Comparison of ENCODE assay signal across 1 cellular context in the genomic region with DNA sequence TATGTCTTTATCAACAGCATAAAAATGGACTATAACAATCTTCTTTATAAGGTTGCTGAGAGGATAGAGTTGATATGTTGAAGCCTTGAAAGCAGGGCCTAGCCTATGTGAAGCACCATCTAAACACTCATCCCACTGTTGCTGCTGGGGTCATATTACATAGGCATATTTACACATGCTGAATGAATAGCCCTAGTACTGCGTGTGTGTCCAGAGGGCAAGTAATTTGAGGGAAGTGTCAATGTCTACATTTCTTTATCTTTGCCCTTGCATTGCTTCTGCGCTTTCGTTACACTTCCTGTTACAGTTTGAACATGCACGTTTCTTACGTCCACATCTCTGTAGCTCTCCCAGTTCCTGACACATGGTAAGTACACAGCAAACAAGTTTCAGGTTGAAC.
TF ChIP-seq lines count a peak whose summit lies in the region.

No MANE protein-coding gene starts in this region.

TF ChIP-seq in HepG2, 621 proteins besides CTCF, POLR2A, EP300 and RAD21 (continued from another document and continues in another):
- TF ChIP-seq ZNF207 (IDR thresholded peaks at IDR 0.05; ENCODE audit: borderline replicate concordance) (no peak), SNAPC2 (CRISPR knock-in tag; IDR thresholded peaks at IDR 0.05) (no peak), ZFP1 (CRISPR knock-in tag; IDR thresholded peaks at IDR 0.05) (0 out of 2 replicates have a peak, but pooled peaks have one; percentile 22), ZNF556 (CRISPR knock-in tag; IDR thresholded peaks at IDR 0.05; ENCODE audit: borderline replicate concordance) (no peak), KDM5A (IDR thresholded peaks at IDR 0.05; ENCODE audit: borderline replicate concordance, low read length) (no peak), ZKSCAN1 (IDR thresholded peaks at IDR 0.05; ENCODE audit: low read length) (no peak), ZNF766 (CRISPR knock-in tag; IDR thresholded peaks at IDR 0.05; ENCODE audit: borderline replicate concordance) (no peak), CEBPG (CRISPR knock-in tag; IDR thresholded peaks at IDR 0.05) (peak; percentile 43; the same call in 1 of the 2 replicates), NFE2L1 (CRISPR knock-in tag; IDR thresholded peaks at IDR 0.05; ENCODE audit: borderline replicate concordance) (no peak), BORCS8-MEF2B (CRISPR knock-in tag; IDR thresholded peaks at IDR 0.05) (no peak), ZNF235 (CRISPR knock-in tag; IDR thresholded peaks at IDR 0.05; ENCODE audit: borderline replicate concordance) (no peak), ZFP82 (CRISPR knock-in tag; IDR thresholded peaks at IDR 0.05; ENCODE audit: borderline replicate concordance) (no peak), YY1 (IDR thresholded peaks at IDR 0.05; ENCODE audit: insufficient read depth, insufficient replicate concordance, low read depth, low read length) (no peak), YEATS2 (CRISPR knock-in tag; IDR thresholded peaks at IDR 0.05; ENCODE audit: borderline replicate concordance) (peak; percentile 35; the same call in 1 of the 2 replicates), SAP130 (CRISPR knock-in tag; IDR thresholded peaks at IDR 0.05; ENCODE audit: low read depth) (peak; percentile 65), PCBP1 (IDR thresholded peaks at IDR 0.05; ENCODE audit: borderline replicate concordance, low read depth, low read length) (no peak), TEAD3 (CRISPR knock-in tag; optimal IDR thresholded peaks at IDR 0.05; ENCODE audit: borderline replicate concordance) (peak; percentile 80), ZNF768 (CRISPR knock-in tag; IDR thresholded peaks at IDR 0.05) (no peak), ZSCAN29 (CRISPR knock-in tag; conservative IDR thresholded peaks at IDR 0.05) (no peak), SNAI1 (CRISPR knock-in tag; IDR thresholded peaks at IDR 0.05; ENCODE audit: borderline replicate concordance) (no peak), FLYWCH1 (CRISPR knock-in tag; IDR thresholded peaks at IDR 0.05) (no peak), ZNF670 (CRISPR knock-in tag; IDR thresholded peaks at IDR 0.05; ENCODE audit: borderline replicate concordance) (peak; percentile 75; the same call in 1 of the 2 replicates), ZNF605 (CRISPR knock-in tag; IDR thresholded peaks at IDR 0.05) (no peak), GATA4 (IDR thresholded peaks at IDR 0.05; ENCODE audit: borderline replicate concordance, low read depth) (no peak), KLF11 (CRISPR knock-in tag; IDR thresholded peaks at IDR 0.05) (no peak), MATR3 (CRISPR knock-in tag; IDR thresholded peaks at IDR 0.05) (no peak), ZNF788 (CRISPR knock-in tag; IDR thresholded peaks at IDR 0.05; ENCODE audit: borderline replicate concordance) (peak; percentile 82; the same call in 1 of the 2 replicates), FOXO1 (CRISPR knock-in tag; IDR thresholded peaks at IDR 0.05) (peak; percentile 62; the same call in 1 of the 2 replicates), YEATS4 (CRISPR knock-in tag; IDR thresholded peaks at IDR 0.05; ENCODE audit: borderline replicate concordance) (no peak), STAG1 (CRISPR knock-in tag; IDR thresholded peaks at IDR 0.05) (no peak), ZNF589 (CRISPR knock-in tag; conservative IDR thresholded peaks at IDR 0.05) (no peak), ZNF530 (CRISPR knock-in tag; IDR thresholded peaks at IDR 0.05; ENCODE audit: low read depth) (no peak), TBX3 (IDR thresholded peaks at IDR 0.05; ENCODE audit: borderline replicate concordance) (peak; percentile 94), ZNF878 (CRISPR knock-in tag; IDR thresholded peaks at IDR 0.05) (peak; percentile 64; the same call in 1 of the 2 replicates), ZNF251 (CRISPR knock-in tag; IDR thresholded peaks at IDR 0.05) (no peak), TEAD2 (CRISPR knock-in tag; IDR thresholded peaks at IDR 0.05) (no peak), WIZ (CRISPR knock-in tag; IDR thresholded peaks at IDR 0.05) (no peak), STAT5B (CRISPR knock-in tag; IDR thresholded peaks at IDR 0.05) (no peak), HDAC6 (IDR thresholded peaks at IDR 0.05; ENCODE audit: low read depth, low read length) (no peak), ZNF230 (CRISPR knock-in tag; IDR thresholded peaks at IDR 0.05) (no peak)
- TF ChIP-seq, protein P1, sequence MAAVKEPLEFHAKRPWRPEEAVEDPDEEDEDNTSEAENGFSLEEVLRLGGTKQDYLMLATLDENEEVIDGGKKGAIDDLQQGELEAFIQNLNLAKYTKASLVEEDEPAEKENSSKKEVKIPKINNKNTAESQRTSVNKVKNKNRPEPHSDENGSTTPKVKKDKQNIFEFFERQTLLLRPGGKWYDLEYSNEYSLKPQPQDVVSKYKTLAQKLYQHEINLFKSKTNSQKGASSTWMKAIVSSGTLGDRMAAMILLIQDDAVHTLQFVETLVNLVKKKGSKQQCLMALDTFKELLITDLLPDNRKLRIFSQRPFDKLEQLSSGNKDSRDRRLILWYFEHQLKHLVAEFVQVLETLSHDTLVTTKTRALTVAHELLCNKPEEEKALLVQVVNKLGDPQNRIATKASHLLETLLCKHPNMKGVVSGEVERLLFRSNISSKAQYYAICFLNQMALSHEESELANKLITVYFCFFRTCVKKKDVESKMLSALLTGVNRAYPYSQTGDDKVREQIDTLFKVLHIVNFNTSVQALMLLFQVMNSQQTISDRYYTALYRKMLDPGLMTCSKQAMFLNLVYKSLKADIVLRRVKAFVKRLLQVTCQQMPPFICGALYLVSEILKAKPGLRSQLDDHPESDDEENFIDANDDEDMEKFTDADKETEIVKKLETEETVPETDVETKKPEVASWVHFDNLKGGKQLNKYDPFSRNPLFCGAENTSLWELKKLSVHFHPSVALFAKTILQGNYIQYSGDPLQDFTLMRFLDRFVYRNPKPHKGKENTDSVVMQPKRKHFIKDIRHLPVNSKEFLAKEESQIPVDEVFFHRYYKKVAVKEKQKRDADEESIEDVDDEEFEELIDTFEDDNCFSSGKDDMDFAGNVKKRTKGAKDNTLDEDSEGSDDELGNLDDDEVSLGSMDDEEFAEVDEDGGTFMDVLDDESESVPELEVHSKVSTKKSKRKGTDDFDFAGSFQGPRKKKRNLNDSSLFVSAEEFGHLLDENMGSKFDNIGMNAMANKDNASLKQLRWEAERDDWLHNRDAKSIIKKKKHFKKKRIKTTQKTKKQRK (IDR thresholded peaks at IDR 0.05; ENCODE audit: low read length) = no peak
- TF ChIP-seq, protein P2, sequence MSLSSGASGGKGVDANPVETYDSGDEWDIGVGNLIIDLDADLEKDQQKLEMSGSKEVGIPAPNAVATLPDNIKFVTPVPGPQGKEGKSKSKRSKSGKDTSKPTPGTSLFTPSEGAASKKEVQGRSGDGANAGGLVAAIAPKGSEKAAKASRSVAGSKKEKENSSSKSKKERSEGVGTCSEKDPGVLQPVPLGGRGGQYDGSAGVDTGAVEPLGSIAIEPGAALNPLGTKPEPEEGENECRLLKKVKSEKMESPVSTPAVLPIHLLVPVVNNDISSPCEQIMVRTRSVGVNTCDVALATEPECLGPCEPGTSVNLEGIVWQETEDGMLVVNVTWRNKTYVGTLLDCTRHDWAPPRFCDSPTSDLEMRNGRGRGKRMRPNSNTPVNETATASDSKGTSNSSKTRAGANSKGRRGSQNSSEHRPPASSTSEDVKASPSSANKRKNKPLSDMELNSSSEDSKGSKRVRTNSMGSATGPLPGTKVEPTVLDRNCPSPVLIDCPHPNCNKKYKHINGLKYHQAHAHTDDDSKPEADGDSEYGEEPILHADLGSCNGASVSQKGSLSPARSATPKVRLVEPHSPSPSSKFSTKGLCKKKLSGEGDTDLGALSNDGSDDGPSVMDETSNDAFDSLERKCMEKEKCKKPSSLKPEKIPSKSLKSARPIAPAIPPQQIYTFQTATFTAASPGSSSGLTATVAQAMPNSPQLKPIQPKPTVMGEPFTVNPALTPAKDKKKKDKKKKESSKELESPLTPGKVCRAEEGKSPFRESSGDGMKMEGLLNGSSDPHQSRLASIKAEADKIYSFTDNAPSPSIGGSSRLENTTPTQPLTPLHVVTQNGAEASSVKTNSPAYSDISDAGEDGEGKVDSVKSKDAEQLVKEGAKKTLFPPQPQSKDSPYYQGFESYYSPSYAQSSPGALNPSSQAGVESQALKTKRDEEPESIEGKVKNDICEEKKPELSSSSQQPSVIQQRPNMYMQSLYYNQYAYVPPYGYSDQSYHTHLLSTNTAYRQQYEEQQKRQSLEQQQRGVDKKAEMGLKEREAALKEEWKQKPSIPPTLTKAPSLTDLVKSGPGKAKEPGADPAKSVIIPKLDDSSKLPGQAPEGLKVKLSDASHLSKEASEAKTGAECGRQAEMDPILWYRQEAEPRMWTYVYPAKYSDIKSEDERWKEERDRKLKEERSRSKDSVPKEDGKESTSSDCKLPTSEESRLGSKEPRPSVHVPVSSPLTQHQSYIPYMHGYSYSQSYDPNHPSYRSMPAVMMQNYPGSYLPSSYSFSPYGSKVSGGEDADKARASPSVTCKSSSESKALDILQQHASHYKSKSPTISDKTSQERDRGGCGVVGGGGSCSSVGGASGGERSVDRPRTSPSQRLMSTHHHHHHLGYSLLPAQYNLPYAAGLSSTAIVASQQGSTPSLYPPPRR (CRISPR knock-in tag; IDR thresholded peaks at IDR 0.05; ENCODE audit: borderline replicate concordance) = peak; percentile 96
- TF ChIP-seq, protein P3, sequence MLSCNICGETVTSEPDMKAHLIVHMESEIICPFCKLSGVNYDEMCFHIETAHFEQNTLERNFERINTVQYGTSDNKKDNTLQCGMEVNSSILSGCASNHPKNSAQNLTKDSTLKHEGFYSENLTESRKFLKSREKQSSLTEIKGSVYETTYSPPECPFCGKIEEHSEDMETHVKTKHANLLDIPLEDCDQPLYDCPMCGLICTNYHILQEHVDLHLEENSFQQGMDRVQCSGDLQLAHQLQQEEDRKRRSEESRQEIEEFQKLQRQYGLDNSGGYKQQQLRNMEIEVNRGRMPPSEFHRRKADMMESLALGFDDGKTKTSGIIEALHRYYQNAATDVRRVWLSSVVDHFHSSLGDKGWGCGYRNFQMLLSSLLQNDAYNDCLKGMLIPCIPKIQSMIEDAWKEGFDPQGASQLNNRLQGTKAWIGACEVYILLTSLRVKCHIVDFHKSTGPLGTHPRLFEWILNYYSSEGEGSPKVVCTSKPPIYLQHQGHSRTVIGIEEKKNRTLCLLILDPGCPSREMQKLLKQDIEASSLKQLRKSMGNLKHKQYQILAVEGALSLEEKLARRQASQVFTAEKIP (CRISPR knock-in tag; IDR thresholded peaks at IDR 0.05; ENCODE audit: borderline replicate concordance) = no peak
- TF ChIP-seq, protein P4, sequence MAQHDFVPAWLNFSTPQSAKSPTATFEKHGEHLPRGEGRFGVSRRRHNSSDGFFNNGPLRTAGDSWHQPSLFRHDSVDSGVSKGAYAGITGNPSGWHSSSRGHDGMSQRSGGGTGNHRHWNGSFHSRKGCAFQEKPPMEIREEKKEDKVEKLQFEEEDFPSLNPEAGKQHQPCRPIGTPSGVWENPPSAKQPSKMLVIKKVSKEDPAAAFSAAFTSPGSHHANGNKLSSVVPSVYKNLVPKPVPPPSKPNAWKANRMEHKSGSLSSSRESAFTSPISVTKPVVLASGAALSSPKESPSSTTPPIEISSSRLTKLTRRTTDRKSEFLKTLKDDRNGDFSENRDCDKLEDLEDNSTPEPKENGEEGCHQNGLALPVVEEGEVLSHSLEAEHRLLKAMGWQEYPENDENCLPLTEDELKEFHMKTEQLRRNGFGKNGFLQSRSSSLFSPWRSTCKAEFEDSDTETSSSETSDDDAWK (CRISPR knock-in tag; IDR thresholded peaks at IDR 0.05) = no peak
- TF ChIP-seq, protein P5, sequence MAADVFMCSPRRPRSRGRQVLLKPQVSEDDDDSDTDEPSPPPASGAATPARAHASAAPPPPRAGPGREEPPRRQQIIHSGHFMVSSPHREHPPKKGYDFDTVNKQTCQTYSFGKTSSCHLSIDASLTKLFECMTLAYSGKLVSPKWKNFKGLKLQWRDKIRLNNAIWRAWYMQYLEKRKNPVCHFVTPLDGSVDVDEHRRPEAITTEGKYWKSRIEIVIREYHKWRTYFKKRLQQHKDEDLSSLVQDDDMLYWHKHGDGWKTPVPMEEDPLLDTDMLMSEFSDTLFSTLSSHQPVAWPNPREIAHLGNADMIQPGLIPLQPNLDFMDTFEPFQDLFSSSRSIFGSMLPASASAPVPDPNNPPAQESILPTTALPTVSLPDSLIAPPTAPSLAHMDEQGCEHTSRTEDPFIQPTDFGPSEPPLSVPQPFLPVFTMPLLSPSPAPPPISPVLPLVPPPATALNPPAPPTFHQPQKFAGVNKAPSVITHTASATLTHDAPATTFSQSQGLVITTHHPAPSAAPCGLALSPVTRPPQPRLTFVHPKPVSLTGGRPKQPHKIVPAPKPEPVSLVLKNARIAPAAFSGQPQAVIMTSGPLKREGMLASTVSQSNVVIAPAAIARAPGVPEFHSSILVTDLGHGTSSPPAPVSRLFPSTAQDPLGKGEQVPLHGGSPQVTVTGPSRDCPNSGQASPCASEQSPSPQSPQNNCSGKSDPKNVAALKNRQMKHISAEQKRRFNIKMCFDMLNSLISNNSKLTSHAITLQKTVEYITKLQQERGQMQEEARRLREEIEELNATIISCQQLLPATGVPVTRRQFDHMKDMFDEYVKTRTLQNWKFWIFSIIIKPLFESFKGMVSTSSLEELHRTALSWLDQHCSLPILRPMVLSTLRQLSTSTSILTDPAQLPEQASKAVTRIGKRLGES (CRISPR knock-in tag; IDR thresholded peaks at IDR 0.05; ENCODE audit: borderline replicate concordance) = no peak
- TF ChIP-seq, protein P6, sequence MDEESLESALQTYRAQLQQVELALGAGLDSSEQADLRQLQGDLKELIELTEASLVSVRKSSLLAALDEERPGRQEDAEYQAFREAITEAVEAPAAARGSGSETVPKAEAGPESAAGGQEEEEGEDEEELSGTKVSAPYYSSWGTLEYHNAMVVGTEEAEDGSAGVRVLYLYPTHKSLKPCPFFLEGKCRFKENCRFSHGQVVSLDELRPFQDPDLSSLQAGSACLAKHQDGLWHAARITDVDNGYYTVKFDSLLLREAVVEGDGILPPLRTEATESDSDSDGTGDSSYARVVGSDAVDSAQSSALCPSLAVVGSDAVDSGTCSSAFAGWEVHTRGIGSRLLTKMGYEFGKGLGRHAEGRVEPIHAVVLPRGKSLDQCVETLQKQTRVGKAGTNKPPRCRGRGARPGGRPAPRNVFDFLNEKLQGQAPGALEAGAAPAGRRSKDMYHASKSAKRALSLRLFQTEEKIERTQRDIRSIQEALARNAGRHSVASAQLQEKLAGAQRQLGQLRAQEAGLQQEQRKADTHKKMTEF (CRISPR knock-in tag; IDR thresholded peaks at IDR 0.05) = peak; percentile 69
- TF ChIP-seq, protein P7, sequence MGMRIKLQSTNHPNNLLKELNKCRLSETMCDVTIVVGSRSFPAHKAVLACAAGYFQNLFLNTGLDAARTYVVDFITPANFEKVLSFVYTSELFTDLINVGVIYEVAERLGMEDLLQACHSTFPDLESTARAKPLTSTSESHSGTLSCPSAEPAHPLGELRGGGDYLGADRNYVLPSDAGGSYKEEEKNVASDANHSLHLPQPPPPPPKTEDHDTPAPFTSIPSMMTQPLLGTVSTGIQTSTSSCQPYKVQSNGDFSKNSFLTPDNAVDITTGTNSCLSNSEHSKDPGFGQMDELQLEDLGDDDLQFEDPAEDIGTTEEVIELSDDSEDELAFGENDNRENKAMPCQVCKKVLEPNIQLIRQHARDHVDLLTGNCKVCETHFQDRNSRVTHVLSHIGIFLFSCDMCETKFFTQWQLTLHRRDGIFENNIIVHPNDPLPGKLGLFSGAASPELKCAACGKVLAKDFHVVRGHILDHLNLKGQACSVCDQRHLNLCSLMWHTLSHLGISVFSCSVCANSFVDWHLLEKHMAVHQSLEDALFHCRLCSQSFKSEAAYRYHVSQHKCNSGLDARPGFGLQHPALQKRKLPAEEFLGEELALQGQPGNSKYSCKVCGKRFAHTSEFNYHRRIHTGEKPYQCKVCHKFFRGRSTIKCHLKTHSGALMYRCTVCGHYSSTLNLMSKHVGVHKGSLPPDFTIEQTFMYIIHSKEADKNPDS (CRISPR knock-in tag; IDR thresholded peaks at IDR 0.05) = no peak
- TF ChIP-seq, protein P8, sequence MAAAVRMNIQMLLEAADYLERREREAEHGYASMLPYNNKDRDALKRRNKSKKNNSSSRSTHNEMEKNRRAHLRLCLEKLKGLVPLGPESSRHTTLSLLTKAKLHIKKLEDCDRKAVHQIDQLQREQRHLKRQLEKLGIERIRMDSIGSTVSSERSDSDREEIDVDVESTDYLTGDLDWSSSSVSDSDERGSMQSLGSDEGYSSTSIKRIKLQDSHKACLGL (CRISPR knock-in tag; IDR thresholded peaks at IDR 0.05) = no peak
